ENCODE assay signal across 1 cellular context in genomic region chr3:47430606-47431005, GRCh38.
TF ChIP-seq lines count a peak whose summit lies in the region.

No MANE protein-coding gene starts in this region.

TF ChIP-seq in K562, 482 proteins besides CTCF, POLR2A, EP300 and RAD21:
- TF ChIP-seq FOXJ3 (CRISPR knock-in tag; IDR thresholded peaks at IDR 0.05) (no peak), POLR2G (IDR thresholded peaks at IDR 0.05; ENCODE audit: low read depth, low read length) (0 out of 2 replicates have a peak, but pooled peaks have one; percentile 22), MECOM (CRISPR knock-in tag; IDR thresholded peaks at IDR 0.05) (no peak)
